Comparison of ENCODE assay signal across 9 cellular contexts in genomic region chr11:1310772-1311468, GRCh38. TPM values are rescaled to one million over a fixed set of nuclear protein-coding genes. Genes with fewer than 3 reads are reported as not detected.
DNase-seq lines count a peak whose midpoint lies in the region; ATAC-seq and TF ChIP-seq lines count a peak whose summit lies in the region.
"Had no signal": no experiment of that assay in that cellular context is flagged by ENCODE, and none has a peak within 500 bp of the region (broad histone marks: within the 10 kb centered on the region; RNA-seq: fewer than 3 reads in every experiment).

No MANE protein-coding gene starts in this region.

- BruUV-seq in OCI-LY7 (replicated peaks; lab: Mats Ljungman, UMichigan), result TSS peak; percentile 80

- ATAC-seq in DND-41 (ENCODE audit: insufficient read depth, low read depth), result no peak
- ATAC-seq in GM18858 (IDR thresholded peaks at IDR 0.05; ENCODE audit: unreplicated experiment), result no peak
- ATAC-seq in HG03159 (IDR thresholded peaks at IDR 0.05; ENCODE audit: unreplicated experiment), result no peak
- no peak for ATAC-seq in GM18867 (IDR thresholded peaks at IDR 0.05; ENCODE audit: unreplicated experiment)
- no peak for ATAC-seq in HG02840 (IDR thresholded peaks at IDR 0.05; ENCODE audit: low FRiP score, unreplicated experiment)

- DNase-seq in DND-41 (no peak), OCI-LY7 (ENCODE audit: low spot score) (peak; percentile 61), prostate gland (ENCODE audit: low spot score) (no peak)
- DNase-seq in activated naive CD8-positive, alpha-beta T cell treated with anti-CD3 and anti-CD28 coated beads, Interleukin-2, amount 50 U/mL, for 16 hours (ENCODE audit: low read depth, low spot score), result peak; percentile 54

- H3K27me3 ChIP-seq in DND-41 (ENCODE audit: insufficient read depth, low read length, poor library complexity) (no peaks in the 10 kb centered on the region), prostate gland (replicated peaks; ENCODE audit: insufficient read depth) (no peaks in the 10 kb centered on the region)
- H3K27me3 ChIP-seq: cardiac muscle cell had no signal

- H3K9me3 ChIP-seq in DND-41 (ENCODE audit: insufficient read depth, low read length, severe bottlenecking), result peaks cover 8% of the 10 kb centered on the region
- peaks cover 11% of the 10 kb centered on the region for H3K9me3 ChIP-seq in OCI-LY7 (ENCODE audit: low read length)
- H3K9me3 ChIP-seq in prostate gland, result no peaks in the 10 kb centered on the region

- CTCF ChIA-PET in OCI-LY7 (lab: Charles Lee; ENCODE audit: unreplicated experiment), result interaction anchor here (0.6 to 0.9 kb wide), 2 partner anchors 9 to 25 kb away, joined by 3 to 4 read pairs; no protein-coding TSS in a partner anchor

- H4K20me1 ChIP-seq in DND-41 (ENCODE audit: insufficient read depth, low read length), result peaks cover 29% of the 10 kb centered on the region
- H4K20me1 ChIP-seq in OCI-LY7 (ENCODE audit: insufficient read depth, low read length), result no peaks in the 10 kb centered on the region

- H3K9me2 ChIP-seq in OCI-LY7 (ENCODE audit: insufficient read depth, low read length), result no peaks in the 10 kb centered on the region

- peaks cover 12% of the 10 kb centered on the region; the same call in 1 of the 2 replicates for H3K36me3 ChIP-seq in DND-41 (ENCODE audit: insufficient read depth, low read length)
- H3K36me3 ChIP-seq in OCI-LY7 (ENCODE audit: insufficient read depth, low read length), result no peaks in the 10 kb centered on the region
- no peaks in the 10 kb centered on the region for H3K36me3 ChIP-seq in prostate gland
- H3K36me3 ChIP-seq: cardiac muscle cell had no signal

- H3K79me2 ChIP-seq in DND-41 (ENCODE audit: insufficient read depth, low read length), result peaks cover 42% of the 10 kb centered on the region
- H3K79me2 ChIP-seq in OCI-LY7 (ENCODE audit: insufficient read depth, low read depth, low read length), result peaks cover 4% of the 10 kb centered on the region; the same call in 1 of the 2 replicates

- TF ChIP-seq CTCF in DND-41 (IDR thresholded peaks at IDR 0.05; ENCODE audit: borderline replicate concordance, extremely low read depth, low read length, poor library complexity, severe bottlenecking), result no peak
- TF ChIP-seq CTCF in OCI-LY7 (conservative IDR thresholded peaks at IDR 0.05; ENCODE audit: low read length), result no peak
- no peak for TF ChIP-seq CTCF in prostate gland (IDR thresholded peaks at IDR 0.05)

- H3K4me1 ChIP-seq in DND-41 (ENCODE audit: insufficient read depth, low read length), result peaks cover 45% of the 10 kb centered on the region
- peaks cover 38% of the 10 kb centered on the region for H3K4me1 ChIP-seq in OCI-LY7 (ENCODE audit: insufficient read depth, low read length, poor library complexity, severe bottlenecking)
- H3K4me1 ChIP-seq in prostate gland (replicated peaks), result peaks cover 16% of the 10 kb centered on the region

- 85% methylated on average over 15 of the region's 15 CpGs for WGBS in prostate gland

- H3K27ac ChIP-seq in DND-41 (ENCODE audit: low read length) (no peak overlapping the region), OCI-LY7 (ENCODE audit: low read depth, low read length, poor library complexity, severe bottlenecking) (peak overlapping the region; percentile 59), prostate gland (peak overlapping the region; percentile 91 to 94)
- H3K27ac ChIP-seq: cardiac muscle cell had no signal

- no peak overlapping the region for H2AFZ ChIP-seq in DND-41 (ENCODE audit: low read depth, low read length)
- H2AFZ ChIP-seq in OCI-LY7 (ENCODE audit: low read length), result peak overlapping the region; percentile 43; the same call in 1 of the 2 replicates

- no peak overlapping the region for H3K9ac ChIP-seq in DND-41 (ENCODE audit: low read depth, low read length)

- H3K4me2 ChIP-seq in DND-41 (ENCODE audit: insufficient read depth, low read length) (peak overlapping the region; percentile 86), OCI-LY7 (ENCODE audit: low read length) (peak overlapping the region; percentile 80)

- peak overlapping the region in 1 of 2 experiments; percentile 97; a peak in 2 of 4 replicates for H3K4me3 ChIP-seq in DND-41 (ENCODE audit: low read depth in 1 of 2, low read length in 2 of 2)
- peak overlapping the region; percentile 85 for H3K4me3 ChIP-seq in OCI-LY7 (ENCODE audit: low read depth, low read length, poor library complexity, severe bottlenecking)
- peak overlapping the region in 1 of 2 donors; percentile 85 for H3K4me3 ChIP-seq in prostate gland

- no peak for TF ChIP-seq POLR2A in prostate gland (IDR thresholded peaks at IDR 0.05)

- POLR2A ChIA-PET in OCI-LY7 (lab: Charles Lee), result interaction anchor here (1.5 kb wide), 1 partner anchor 10 kb away, joined by 3 read pairs; no protein-coding TSS in a partner anchor

- intact Hi-C loops in OCI-LY7 (cut with micrococcal nuclease; ENCODE audit: unreplicated experiment), result no loop called here
- intact Hi-C loops in prostate gland (cut with DNase I), result loop anchor here (10.0 kb wide), 1 partner anchor 74 kb away; the partner anchor contains the start of gene BRSK2

RNA-seq across cellular contexts. Expression of gene TOLLIP, which starts 1.5 kb away (rescaled TPM):
- total RNA-seq in OCI-LY7 (2014; rRNA removed; shearing (Covaris generic)), result 15.9 and 21.7 TPM in 2 replicates
- 37.1 and 37.5 TPM in 2 replicates for total RNA-seq in OCI-LY7 (2022)
- total RNA-seq in prostate gland, result 100 to 1,000 TPM in 1 of 2 donors, 10 to 100 TPM in 1; 72.8 to 161 TPM

Comparison
In these comparisons a context has a peak if more than half of its experiments do, and no peak if none do; other contexts are left out.
1. DNase-seq: peak in OCI-LY7 (single experiment) and activated naive CD8-positive, alpha-beta T cell treated with anti-CD3 and anti-CD28 coated beads, Interleukin-2, amount 50 U/mL, for 16 hours (single experiment); none in DND-41 (single experiment) and prostate gland (single experiment).